In genomic region chr20:25308671-25309394, GRCh38 we compare ENCODE assay signal across 9 cellular contexts.
A peak's percentile ranks its signal among the peaks of the same experiment; 100 is the strongest.
DNase-seq lines count a peak whose midpoint lies in the region; ATAC-seq and TF ChIP-seq lines count a peak whose summit lies in the region.
"Had no signal": no experiment of that assay in that cellular context is flagged by ENCODE, and none has a peak within 500 bp of the region (broad histone marks: within the 10 kb centered on the region; RNA-seq: fewer than 3 reads in every experiment).

No MANE protein-coding gene starts in this region.

- no peak overlapping the region for H3K4me3 ChIP-seq in mucosa of descending colon

- in situ Hi-C loops in ACHN (cut with HindIII; ENCODE audit: low pct_ligation_motif_present, low pct_unique_long_range_greater_than_20kb, low sequenced_read_pairs) = no loop called here

- DNase-seq in ACHN = peak; percentile 83
- peak; percentile 87 for DNase-seq in HS-27A (ENCODE audit: low read depth)
- peak; percentile 68 for DNase-seq in astrocyte of the hippocampus (ENCODE audit: low read depth, low spot score)
- peak in 2 of 3 donors; percentile 34 to 67 for DNase-seq in mucosa of descending colon
- DNase-seq in GM19240 (ENCODE audit: insufficient read length, low spot score) = no peak

- peaks cover 31% of the 10 kb centered on the region for H3K4me1 ChIP-seq in mucosa of descending colon (ENCODE audit: low read depth)

- TF ChIP-seq CTCF in mucosa of descending colon (IDR thresholded peaks at IDR 0.05) = no peak

- no peaks in the 10 kb centered on the region for H3K9me3 ChIP-seq in mucosa of descending colon
- H3K9me3 ChIP-seq: neutrophil had no signal

- intact Hi-C loops in mucosa of descending colon (cut with DNase I, micrococcal nuclease) = loop anchor here (5.0 to 10.0 kb wide), 2 partner anchors 86 to 93 kb away; partner anchors contain the start of gene ABHD12 (in 1 of the 2)

- ATAC-seq in mucosa of descending colon (no peak), GM21423 (IDR thresholded peaks at IDR 0.05; ENCODE audit: unreplicated experiment) (no peak), HG02763 (IDR thresholded peaks at IDR 0.05; ENCODE audit: unreplicated experiment) (no peak), HG03097 (IDR thresholded peaks at IDR 0.05; ENCODE audit: low FRiP score, unreplicated experiment) (no peak)

- H3K36me3 ChIP-seq in mucosa of descending colon (ENCODE audit: low read depth) = no peaks in the 10 kb centered on the region
